21 cellular contexts compared by ENCODE assay signal in the genomic region with DNA sequence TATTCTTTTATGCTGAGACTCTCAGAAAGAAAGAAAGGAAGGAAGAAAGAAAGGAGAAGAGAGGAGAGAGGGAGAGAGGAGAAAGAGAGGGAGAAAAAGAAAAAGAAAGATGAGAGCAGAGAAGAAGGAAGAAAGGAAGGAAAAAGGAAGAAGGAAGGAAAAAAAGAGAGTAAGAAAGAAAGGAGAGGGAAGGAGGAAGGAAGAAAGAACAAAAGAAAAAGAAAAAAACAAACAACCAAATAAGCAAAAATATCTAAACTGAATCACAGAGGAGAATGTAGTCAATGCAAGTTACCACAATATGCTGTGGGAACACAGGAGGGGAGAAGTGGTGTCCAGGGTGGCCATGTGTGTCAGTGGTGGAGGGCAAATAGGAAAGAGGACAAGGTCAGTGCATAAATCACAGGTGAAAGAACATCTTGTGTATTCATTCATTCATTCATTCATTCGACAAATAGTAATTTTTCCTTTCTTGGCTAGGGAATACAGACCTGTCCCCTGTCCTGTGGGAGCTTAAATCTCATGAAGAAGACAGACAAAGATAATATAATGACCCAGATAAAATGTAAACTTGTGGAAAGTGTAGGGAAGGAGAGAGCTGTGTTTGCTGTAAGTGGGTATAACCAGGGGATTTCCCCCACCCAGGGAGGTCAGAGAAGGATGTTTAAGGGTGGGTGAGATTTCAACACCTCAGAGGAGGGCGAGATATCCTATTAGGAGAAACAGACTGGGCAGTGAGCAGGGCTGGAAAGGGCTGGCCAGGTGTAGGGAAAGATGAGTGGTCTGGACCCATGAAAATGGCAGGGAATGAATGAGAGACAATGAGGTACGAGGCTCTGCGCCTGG. TPM values are rescaled to one million over a fixed set of nuclear protein-coding genes. Genes with fewer than 3 reads are reported as not detected.
"Had no signal": no experiment of that assay in that cellular context is flagged by ENCODE, and none has a peak within 500 bp of the region (broad histone marks: within the 10 kb centered on the region; RNA-seq: fewer than 3 reads in every experiment).

No MANE protein-coding gene starts in this region.

- H3K9me3 Mint-ChIP-seq: activated T-helper 17 cell treated with anti-CD3 and anti-CD28 coated beads, Interleukin-2, amount 50 U/mL, for 72 hours had no signal

- H3K4me2 ChIP-seq: hepatocyte had no signal

- H3K79me2 ChIP-seq: hepatocyte had no signal

- ATAC-seq: activated T-helper 17 cell treated with anti-CD3 and anti-CD28 coated beads, Interleukin-2, amount 50 U/mL, for 72 hours; mucosa of descending colon had no signal

- H2AFZ ChIP-seq: hepatocyte had no signal

- H3K4me3 Mint-ChIP-seq: activated CD4-positive, alpha-beta memory T cell treated with anti-CD3 and anti-CD28 coated beads, Interleukin-2, amount 10 ng/mL, durations not matched to agents 7 days and 5 days; activated naive CD4-positive, alpha-beta T cell treated with anti-CD3 and anti-CD28 coated beads for 36 hours; activated T-helper 17 cell treated with anti-CD3 and anti-CD28 coated beads, Interleukin-2, amount 50 U/mL, for 72 hours; naive thymus-derived CD4-positive, alpha-beta T cell had no signal

- H3K4me3 ChIP-seq: esophagus squamous epithelium, hepatocyte, mucosa of descending colon, stomach, testis had no signal

- H3K9me3 ChIP-seq: esophagus squamous epithelium, mucosa of descending colon, stomach, testis had no signal

- DNase-seq: activated CD4-positive, alpha-beta memory T cell treated with anti-CD3 and anti-CD28 coated beads, Interleukin-2, amount 10 ng/mL, durations not matched to agents 7 days and 5 days; activated CD4-positive, alpha-beta T cell treated with anti-CD3 and anti-CD28 coated beads for 4 hours; activated naive CD4-positive, alpha-beta T cell treated with anti-CD3 and anti-CD28 coated beads for 36 hours; cortex of kidney; effector CD8-positive, alpha-beta T cell; esophagus squamous epithelium; mammary epithelial cell; mucosa of descending colon; naive thymus-derived CD4-positive, alpha-beta T cell; nucleus accumbens; stimulated activated CD4-positive, alpha-beta T cell treated with anti-CD3 and anti-CD28 coated beads, Interleukin-15, amount 100 ng/mL, for 24 hours; stimulated activated CD4-positive, alpha-beta T cell treated with anti-CD3 and anti-CD28 coated beads, Interleukin-4, amount 100 ng/mL, for 1 hour; stomach; SW 1271; T1000; testis had no signal

- FAIRE-seq: endothelial cell of umbilical vein had no signal

- H3K27ac Mint-ChIP-seq: activated CD4-positive, alpha-beta memory T cell treated with anti-CD3 and anti-CD28 coated beads, Interleukin-2, amount 10 ng/mL, durations not matched to agents 7 days and 5 days; activated naive CD4-positive, alpha-beta T cell treated with anti-CD3 and anti-CD28 coated beads for 36 hours; activated T-helper 17 cell treated with anti-CD3 and anti-CD28 coated beads, Interleukin-2, amount 50 U/mL, for 72 hours; naive thymus-derived CD4-positive, alpha-beta T cell had no signal

- H3K36me3 ChIP-seq: esophagus squamous epithelium, stomach had no signal

- H3K27me3 ChIP-seq: esophagus squamous epithelium, hepatocyte, stomach, testis had no signal

- H3K27ac ChIP-seq: hepatocyte, testis had no signal

RNA-seq across cellular contexts. Expression of gene IL1R2, which starts 50.7 kb away (rescaled TPM):
- total RNA-seq: endothelial cell of umbilical vein, fibroblast of villous mesenchyme, glomerular endothelial cell had no signal
- polyA plus RNA-seq: endothelial cell of umbilical vein; naive thymus-derived CD4-positive, alpha-beta T cell had no signal
